In the genomic region with DNA sequence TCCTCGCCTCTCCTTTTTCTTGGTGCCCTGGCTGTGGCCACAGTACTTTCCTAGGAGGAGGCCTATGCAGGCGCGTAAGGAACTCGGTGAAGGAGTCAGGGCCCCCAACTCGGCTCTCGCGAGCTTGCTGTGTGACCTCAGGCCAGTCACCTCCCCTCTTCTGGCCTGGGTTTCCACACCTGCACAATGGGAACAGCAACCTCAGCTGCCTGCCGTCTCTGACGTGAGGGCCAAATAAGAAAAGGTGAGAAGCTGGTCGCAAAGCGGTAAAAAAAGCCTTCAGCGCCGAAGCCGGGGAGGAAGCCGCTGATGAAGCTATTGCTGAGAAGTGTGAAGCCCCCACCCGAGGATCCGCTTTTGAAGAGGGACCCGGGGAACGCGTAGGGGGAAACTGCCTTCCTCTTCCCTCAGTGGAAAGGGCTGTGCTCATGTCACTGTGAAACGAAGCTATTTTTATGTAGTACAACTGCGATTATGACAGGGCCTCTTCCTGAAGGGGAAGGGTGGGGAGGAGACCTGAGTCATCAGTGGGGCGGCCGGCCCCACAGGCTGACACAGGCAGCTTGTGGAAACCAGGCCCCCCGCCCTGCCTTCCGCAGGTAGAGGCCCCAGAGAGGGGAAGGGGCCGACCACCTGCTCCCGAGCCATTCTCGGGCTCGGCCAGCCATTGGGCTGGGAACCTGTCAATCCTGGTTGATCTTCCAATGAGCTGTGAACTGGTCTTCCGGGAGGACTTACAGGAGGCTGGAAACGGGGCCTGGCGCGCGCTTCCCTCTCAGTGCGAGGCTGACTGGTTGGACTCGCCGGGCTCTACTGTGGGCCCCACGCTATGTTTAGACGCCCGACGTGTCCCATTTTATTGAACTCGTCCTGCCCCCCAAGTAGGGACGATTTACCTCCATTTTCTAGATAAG, we compare ENCODE assay signal across 1 cellular context.
TF ChIP-seq lines count a peak whose summit lies in the region.

No MANE protein-coding gene starts in this region.

TF ChIP-seq in K562, 482 proteins besides CTCF, POLR2A, EP300 and RAD21 (continued from another document and continues in another):
- TF ChIP-seq, protein P1, sequence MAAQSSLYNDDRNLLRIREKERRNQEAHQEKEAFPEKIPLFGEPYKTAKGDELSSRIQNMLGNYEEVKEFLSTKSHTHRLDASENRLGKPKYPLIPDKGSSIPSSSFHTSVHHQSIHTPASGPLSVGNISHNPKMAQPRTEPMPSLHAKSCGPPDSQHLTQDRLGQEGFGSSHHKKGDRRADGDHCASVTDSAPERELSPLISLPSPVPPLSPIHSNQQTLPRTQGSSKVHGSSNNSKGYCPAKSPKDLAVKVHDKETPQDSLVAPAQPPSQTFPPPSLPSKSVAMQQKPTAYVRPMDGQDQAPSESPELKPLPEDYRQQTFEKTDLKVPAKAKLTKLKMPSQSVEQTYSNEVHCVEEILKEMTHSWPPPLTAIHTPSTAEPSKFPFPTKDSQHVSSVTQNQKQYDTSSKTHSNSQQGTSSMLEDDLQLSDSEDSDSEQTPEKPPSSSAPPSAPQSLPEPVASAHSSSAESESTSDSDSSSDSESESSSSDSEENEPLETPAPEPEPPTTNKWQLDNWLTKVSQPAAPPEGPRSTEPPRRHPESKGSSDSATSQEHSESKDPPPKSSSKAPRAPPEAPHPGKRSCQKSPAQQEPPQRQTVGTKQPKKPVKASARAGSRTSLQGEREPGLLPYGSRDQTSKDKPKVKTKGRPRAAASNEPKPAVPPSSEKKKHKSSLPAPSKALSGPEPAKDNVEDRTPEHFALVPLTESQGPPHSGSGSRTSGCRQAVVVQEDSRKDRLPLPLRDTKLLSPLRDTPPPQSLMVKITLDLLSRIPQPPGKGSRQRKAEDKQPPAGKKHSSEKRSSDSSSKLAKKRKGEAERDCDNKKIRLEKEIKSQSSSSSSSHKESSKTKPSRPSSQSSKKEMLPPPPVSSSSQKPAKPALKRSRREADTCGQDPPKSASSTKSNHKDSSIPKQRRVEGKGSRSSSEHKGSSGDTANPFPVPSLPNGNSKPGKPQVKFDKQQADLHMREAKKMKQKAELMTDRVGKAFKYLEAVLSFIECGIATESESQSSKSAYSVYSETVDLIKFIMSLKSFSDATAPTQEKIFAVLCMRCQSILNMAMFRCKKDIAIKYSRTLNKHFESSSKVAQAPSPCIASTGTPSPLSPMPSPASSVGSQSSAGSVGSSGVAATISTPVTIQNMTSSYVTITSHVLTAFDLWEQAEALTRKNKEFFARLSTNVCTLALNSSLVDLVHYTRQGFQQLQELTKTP (IDR thresholded peaks at IDR 0.05; ENCODE audit: low read depth in 1 of 2, partially characterized antibody in 2 of 2), result no peak
- TF ChIP-seq BHLHE40 (IDR thresholded peaks at IDR 0.05; ENCODE audit: low read length) (no peak), DMBX1 (CRISPR knock-in tag; IDR thresholded peaks at IDR 0.05; ENCODE audit: borderline replicate concordance) (0 out of 2 replicates have a peak, but pooled peaks have one; percentile 63), POU5F1 (IDR thresholded peaks at IDR 0.05; ENCODE audit: borderline replicate concordance, low read depth, low read length, partially characterized antibody) (no peak), SREBF1 (IDR thresholded peaks at IDR 0.05; ENCODE audit: borderline replicate concordance, low read depth, low read length) (no peak), PRPF4 (IDR thresholded peaks at IDR 0.05; ENCODE audit: insufficient read depth, low read depth, low read length, poor library complexity, severe bottlenecking) (no peak), CBX3 (IDR thresholded peaks at IDR 0.05; ENCODE audit: borderline replicate concordance in 1 of 2, low read length in 2 of 2) (peak in 1 of 2 experiments; percentile 33; a peak in 1 of 3 replicates), ZNF146 (CRISPR knock-in tag; IDR thresholded peaks at IDR 0.05; ENCODE audit: unreplicated experiment) (no peak), FOSL1 (tag; conservative IDR thresholded peaks at IDR 0.05) (peak; percentile 87), MAX (CRISPR knock-in tag; IDR thresholded peaks at IDR 0.05) (peak; percentile 94), CREB5 (CRISPR knock-in tag; IDR thresholded peaks at IDR 0.05) (no peak), SMAD4 (CRISPR knock-in tag; conservative IDR thresholded peaks at IDR 0.05) (0 out of 2 replicates have a peak, but pooled peaks have one; percentile 65), ZNF76 (CRISPR knock-in tag; IDR thresholded peaks at IDR 0.05; ENCODE audit: borderline replicate concordance) (no peak), ZNF41 (CRISPR knock-in tag; conservative IDR thresholded peaks at IDR 0.05) (no peak), SNAPC5 (CRISPR knock-in tag; IDR thresholded peaks at IDR 0.05) (no peak), TFE3 (CRISPR knock-in tag; IDR thresholded peaks at IDR 0.05) (no peak), CAMTA2 (CRISPR knock-in tag; conservative IDR thresholded peaks at IDR 0.05) (no peak), ZZZ3 (IDR thresholded peaks at IDR 0.05) (no peak), FOXJ3 (CRISPR knock-in tag; IDR thresholded peaks at IDR 0.05) (no peak), AFF4 (CRISPR knock-in tag; IDR thresholded peaks at IDR 0.05) (peak; percentile 69; the same call in 1 of the 2 replicates)
- TF ChIP-seq, protein P2, sequence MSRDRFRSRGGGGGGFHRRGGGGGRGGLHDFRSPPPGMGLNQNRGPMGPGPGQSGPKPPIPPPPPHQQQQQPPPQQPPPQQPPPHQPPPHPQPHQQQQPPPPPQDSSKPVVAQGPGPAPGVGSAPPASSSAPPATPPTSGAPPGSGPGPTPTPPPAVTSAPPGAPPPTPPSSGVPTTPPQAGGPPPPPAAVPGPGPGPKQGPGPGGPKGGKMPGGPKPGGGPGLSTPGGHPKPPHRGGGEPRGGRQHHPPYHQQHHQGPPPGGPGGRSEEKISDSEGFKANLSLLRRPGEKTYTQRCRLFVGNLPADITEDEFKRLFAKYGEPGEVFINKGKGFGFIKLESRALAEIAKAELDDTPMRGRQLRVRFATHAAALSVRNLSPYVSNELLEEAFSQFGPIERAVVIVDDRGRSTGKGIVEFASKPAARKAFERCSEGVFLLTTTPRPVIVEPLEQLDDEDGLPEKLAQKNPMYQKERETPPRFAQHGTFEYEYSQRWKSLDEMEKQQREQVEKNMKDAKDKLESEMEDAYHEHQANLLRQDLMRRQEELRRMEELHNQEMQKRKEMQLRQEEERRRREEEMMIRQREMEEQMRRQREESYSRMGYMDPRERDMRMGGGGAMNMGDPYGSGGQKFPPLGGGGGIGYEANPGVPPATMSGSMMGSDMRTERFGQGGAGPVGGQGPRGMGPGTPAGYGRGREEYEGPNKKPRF (IDR thresholded peaks at IDR 0.05; ENCODE audit: low read depth, low read length), result no peak
- TF ChIP-seq, protein P3, sequence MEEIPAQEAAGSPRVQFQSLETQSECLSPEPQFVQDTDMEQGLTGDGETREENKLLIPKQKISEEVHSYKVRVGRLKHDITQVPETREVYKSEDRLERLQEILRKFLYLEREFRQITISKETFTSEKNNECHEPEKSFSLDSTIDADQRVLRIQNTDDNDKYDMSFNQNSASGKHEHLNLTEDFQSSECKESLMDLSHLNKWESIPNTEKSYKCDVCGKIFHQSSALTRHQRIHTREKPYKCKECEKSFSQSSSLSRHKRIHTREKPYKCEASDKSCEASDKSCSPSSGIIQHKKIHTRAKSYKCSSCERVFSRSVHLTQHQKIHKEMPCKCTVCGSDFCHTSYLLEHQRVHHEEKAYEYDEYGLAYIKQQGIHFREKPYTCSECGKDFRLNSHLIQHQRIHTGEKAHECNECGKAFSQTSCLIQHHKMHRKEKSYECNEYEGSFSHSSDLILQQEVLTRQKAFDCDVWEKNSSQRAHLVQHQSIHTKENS (CRISPR knock-in tag; IDR thresholded peaks at IDR 0.05), result no peak
- TF ChIP-seq, protein P4, sequence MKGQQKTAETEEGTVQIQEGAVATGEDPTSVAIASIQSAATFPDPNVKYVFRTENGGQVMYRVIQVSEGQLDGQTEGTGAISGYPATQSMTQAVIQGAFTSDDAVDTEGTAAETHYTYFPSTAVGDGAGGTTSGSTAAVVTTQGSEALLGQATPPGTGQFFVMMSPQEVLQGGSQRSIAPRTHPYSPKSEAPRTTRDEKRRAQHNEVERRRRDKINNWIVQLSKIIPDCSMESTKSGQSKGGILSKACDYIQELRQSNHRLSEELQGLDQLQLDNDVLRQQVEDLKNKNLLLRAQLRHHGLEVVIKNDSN (CRISPR knock-in tag; IDR thresholded peaks at IDR 0.05), result no peak
- TF ChIP-seq, protein P5, sequence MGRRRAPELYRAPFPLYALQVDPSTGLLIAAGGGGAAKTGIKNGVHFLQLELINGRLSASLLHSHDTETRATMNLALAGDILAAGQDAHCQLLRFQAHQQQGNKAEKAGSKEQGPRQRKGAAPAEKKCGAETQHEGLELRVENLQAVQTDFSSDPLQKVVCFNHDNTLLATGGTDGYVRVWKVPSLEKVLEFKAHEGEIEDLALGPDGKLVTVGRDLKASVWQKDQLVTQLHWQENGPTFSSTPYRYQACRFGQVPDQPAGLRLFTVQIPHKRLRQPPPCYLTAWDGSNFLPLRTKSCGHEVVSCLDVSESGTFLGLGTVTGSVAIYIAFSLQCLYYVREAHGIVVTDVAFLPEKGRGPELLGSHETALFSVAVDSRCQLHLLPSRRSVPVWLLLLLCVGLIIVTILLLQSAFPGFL (CRISPR knock-in tag; IDR thresholded peaks at IDR 0.05), result no peak
